In genomic region chr4:95209942-95210341, GRCh38 we compare ENCODE assay signal across 12 cellular contexts.
DNase-seq lines count a peak whose midpoint lies in the region; ATAC-seq and TF ChIP-seq lines count a peak whose summit lies in the region.
"Had no signal": no experiment of that assay in that cellular context is flagged by ENCODE, and none has a peak within 500 bp of the region (broad histone marks: within the 10 kb centered on the region; RNA-seq: fewer than 3 reads in every experiment).

No MANE protein-coding gene starts in this region.

- H3K4me3 ChIP-seq in esophagus muscularis mucosa = no peak overlapping the region
- no peak overlapping the region for H3K4me3 ChIP-seq in lung
- H3K4me3 ChIP-seq in right cardiac atrium (ENCODE audit: low read length) = no peak overlapping the region
- H3K4me3 ChIP-seq in suprapubic skin = no peak overlapping the region

- intact Hi-C loops in esophagus muscularis mucosa (cut with DNase I) (no loop called here), right cardiac atrium (cut with DNase I) (no loop called here)

- H3K36me3 ChIP-seq in esophagus muscularis mucosa (no peaks in the 10 kb centered on the region), lung (ENCODE audit: control insufficient read depth in 2 of 2, insufficient read depth in 2 of 2, low read length in 2 of 2) (no peaks in the 10 kb centered on the region), suprapubic skin (no peaks in the 10 kb centered on the region)

- TF ChIP-seq CTCF in esophagus muscularis mucosa (IDR thresholded peaks at IDR 0.05) (no peak), lung (IDR thresholded peaks at IDR 0.05; ENCODE audit: control extremely low read depth, extremely low read depth) (no peak), suprapubic skin (IDR thresholded peaks at IDR 0.05) (no peak)

- no peaks in the 10 kb centered on the region for H3K9me3 ChIP-seq in esophagus muscularis mucosa
- H3K9me3 ChIP-seq in lung (ENCODE audit: control insufficient read depth in 2 of 2, insufficient read depth in 1 of 2, low read length in 1 of 2) = no peaks in the 10 kb centered on the region
- no peaks in the 10 kb centered on the region for H3K9me3 ChIP-seq in right cardiac atrium (ENCODE audit: control insufficient read depth, low read length)
- H3K9me3 ChIP-seq in suprapubic skin = no peaks in the 10 kb centered on the region

- TF ChIP-seq POLR2A in esophagus muscularis mucosa (IDR thresholded peaks at IDR 0.05; ENCODE audit: low read depth) (no peak), suprapubic skin (IDR thresholded peaks at IDR 0.05) (no peak)

- TF ChIP-seq EP300 in esophagus muscularis mucosa (IDR thresholded peaks at IDR 0.05) = no peak
- no peak for TF ChIP-seq EP300 in suprapubic skin (IDR thresholded peaks at IDR 0.05)

- ATAC-seq in lung (ENCODE audit: insufficient read depth, low FRiP score) (peak; percentile 27), right cardiac atrium (no peak)

- no peaks in the 10 kb centered on the region for H3K27me3 ChIP-seq in esophagus muscularis mucosa
- H3K27me3 ChIP-seq in lung (ENCODE audit: control insufficient read depth, insufficient read depth) = no peaks in the 10 kb centered on the region
- no peaks in the 10 kb centered on the region for H3K27me3 ChIP-seq in right cardiac atrium (ENCODE audit: control insufficient read depth, insufficient read depth)
- no peaks in the 10 kb centered on the region for H3K27me3 ChIP-seq in suprapubic skin

- H3K27ac ChIP-seq in esophagus muscularis mucosa (replicated peaks in 1 of 4) (no peak overlapping the region), lung (ENCODE audit: low read depth in 1 of 2, low read length in 1 of 2) (no peak overlapping the region), temporal lobe (ENCODE audit: low read depth, low read length) (peak overlapping the region; percentile 4), right cardiac atrium (ENCODE audit: low read length) (no peak overlapping the region), suprapubic skin (no peak overlapping the region)

- WGBS in esophagus muscularis mucosa = 67% methylated on average over 1 of the region's 1 CpG
- 65 to 82% methylated on average over 1 of the region's 1 CpG for WGBS in lung, 2 donors
- WGBS in right cardiac atrium = 89% methylated on average over 1 of the region's 1 CpG
- WGBS in suprapubic skin = 58% methylated on average over 1 of the region's 1 CpG

- DNase-seq in NCI-H524 (lab: John Stamatoyannopoulos, UW) (peak; percentile 12 to 67), esophagus muscularis mucosa (ENCODE audit: extremely low spot score) (peak; percentile 60), lung (ENCODE audit: low spot score) (no peak), cerebellum (ENCODE audit: low spot score) (no peak), right cardiac atrium (no peak), suprapubic skin (ENCODE audit: low spot score in 2 of 2) (no peak)
- DNase-seq: C1 segment of cervical spinal cord; CD4-positive, alpha-beta T cell; DMS79; GOT3; H9 had no signal

- H3K4me1 ChIP-seq in esophagus muscularis mucosa (no peaks in the 10 kb centered on the region), lung (ENCODE audit: control insufficient read depth in 2 of 2, insufficient read depth in 2 of 2, low read length in 2 of 2) (no peaks in the 10 kb centered on the region), right cardiac atrium (ENCODE audit: control insufficient read depth, insufficient read depth, low read length) (no peaks in the 10 kb centered on the region), suprapubic skin (no peaks in the 10 kb centered on the region)

Comparison
In these comparisons a context has a peak if more than half of its experiments do, and no peak if none do; other contexts are left out.
1. DNase-seq: peak in NCI-H524 (2 of 2) and esophagus muscularis mucosa (single experiment); none in lung (single experiment), cerebellum (single experiment), right cardiac atrium (0 of 3) and suprapubic skin (0 of 2).